In genomic region chr10:91005276-91005675, GRCh38 we compare ENCODE assay signal across 8 cellular contexts.
A peak's percentile ranks its signal among the peaks of the same experiment; 100 is the strongest.
DNase-seq lines count a peak whose midpoint lies in the region; ATAC-seq, FAIRE-seq and TF ChIP-seq lines count a peak whose summit lies in the region.
"Not testable (repeated sequence)": the region's sequence is repeated elsewhere in the genome, so short reads cannot be mapped to it uniquely, and the experiment has no call there.

No MANE protein-coding gene starts in this region.

- not testable (repeated sequence) for TF ChIP-seq POLR2A in GM12878 (IDR thresholded peaks at IDR 0.05; ENCODE audit: low read depth, low read length)

- H3K27me3 Mint-ChIP-seq in activated CD4-positive, alpha-beta T cell treated with anti-CD3 and anti-CD28 coated beads for 36 hours; activated naive CD8-positive, alpha-beta T cell; stimulated activated naive CD8-positive, alpha-beta T cell treated with anti-CD3 and anti-CD28 coated beads, Interleukin-15, Interleukin-2, amounts not matched to agents 100 ng/mL and 50 ng/mL, for 24 hours: not testable (repeated sequence)
- H3K27me3 Mint-ChIP-seq in activated T-helper 1 cell treated with anti-CD3 and anti-CD28 coated beads, Interleukin-12 subunit alpha, Interleukin-12 subunit beta, Interleukin-2, Interleukin-4 antibody, amounts not matched to agents 30 ng/mL and 10 ng/mL and 1 ng/mL, durations not matched to agents 14 hours and 24 hours and 36 hours (ENCODE audit: insufficient read depth): peaks cover 26% of the 10 kb centered on the region

- H3K4me3 Mint-ChIP-seq in activated CD4-positive, alpha-beta T cell treated with anti-CD3 and anti-CD28 coated beads for 36 hours; activated T-helper 1 cell treated with anti-CD3 and anti-CD28 coated beads, Interleukin-12 subunit alpha, Interleukin-12 subunit beta, Interleukin-2, Interleukin-4 antibody, amounts not matched to agents 30 ng/mL and 10 ng/mL and 1 ng/mL, durations not matched to agents 14 hours and 24 hours and 36 hours; activated naive CD8-positive, alpha-beta T cell; stimulated activated naive CD8-positive, alpha-beta T cell treated with anti-CD3 and anti-CD28 coated beads, Interleukin-15, Interleukin-2, amounts not matched to agents 100 ng/mL and 50 ng/mL, for 24 hours: not testable (repeated sequence)

- peak overlapping the region; percentile 88 for H3K27ac ChIP-seq in DND-41 (ENCODE audit: low read length)
- peak overlapping the region; percentile 77; the same call in 1 of the 2 replicates for H3K27ac ChIP-seq in KMS-11
- H3K27ac ChIP-seq in GM12878 (ENCODE audit: control insufficient read depth, insufficient read depth): peak overlapping the region; percentile 71

- not testable (repeated sequence) for H3K27ac Mint-ChIP-seq in activated CD4-positive, alpha-beta T cell treated with anti-CD3 and anti-CD28 coated beads for 36 hours
- H3K27ac Mint-ChIP-seq in activated T-helper 1 cell treated with anti-CD3 and anti-CD28 coated beads, Interleukin-12 subunit alpha, Interleukin-12 subunit beta, Interleukin-2, Interleukin-4 antibody, amounts not matched to agents 30 ng/mL and 10 ng/mL and 1 ng/mL, durations not matched to agents 14 hours and 24 hours and 36 hours: peak overlapping the region; percentile 31
- H3K27ac Mint-ChIP-seq in activated naive CD8-positive, alpha-beta T cell: peak overlapping the region; percentile 66
- peak overlapping the region; percentile 72 for H3K27ac Mint-ChIP-seq in stimulated activated naive CD8-positive, alpha-beta T cell treated with anti-CD3 and anti-CD28 coated beads, Interleukin-15, Interleukin-2, amounts not matched to agents 100 ng/mL and 50 ng/mL, for 24 hours

- not testable (repeated sequence) for TF ChIP-seq RAD21 in GM12878 (IDR thresholded peaks at IDR 0.05; ENCODE audit: insufficient read depth, low read depth, low read length)

- not testable (repeated sequence) for H2AFZ ChIP-seq in DND-41 (ENCODE audit: low read depth, low read length); GM12878 (ENCODE audit: control insufficient read depth, low read depth, low read length)
- H2AFZ ChIP-seq in KMS-11 (ENCODE audit: low read depth): peak overlapping the region; percentile 15; the same call in 1 of the 2 replicates

- SMC1A ChIA-PET in GM12878 (lab: Charles Lee; ENCODE audit: uncharacterized antibody, unreplicated experiment): interaction anchor here (0.6 to 13.3 kb wide), 29 partner anchors 10 to 291 kb away, joined by 3 to 296 read pairs (median 7); no protein-coding TSS in a partner anchor

- peaks cover 95% of the 10 kb centered on the region for H3K4me1 ChIP-seq in DND-41 (ENCODE audit: insufficient read depth, low read length)
- H3K4me1 ChIP-seq in KMS-11 (ENCODE audit: low read depth, poor library complexity, severe bottlenecking): peaks cover 48% of the 10 kb centered on the region
- H3K4me1 ChIP-seq in GM12878 (ENCODE audit: control insufficient read depth, insufficient read depth, low read length): peaks cover 55% of the 10 kb centered on the region

- H3K36me3 Mint-ChIP-seq in activated CD4-positive, alpha-beta T cell treated with anti-CD3 and anti-CD28 coated beads for 36 hours (ENCODE audit: low read depth); activated T-helper 1 cell treated with anti-CD3 and anti-CD28 coated beads, Interleukin-12 subunit alpha, Interleukin-12 subunit beta, Interleukin-2, Interleukin-4 antibody, amounts not matched to agents 30 ng/mL and 10 ng/mL and 1 ng/mL, durations not matched to agents 14 hours and 24 hours and 36 hours (ENCODE audit: low read depth); activated naive CD8-positive, alpha-beta T cell; stimulated activated naive CD8-positive, alpha-beta T cell treated with anti-CD3 and anti-CD28 coated beads, Interleukin-15, Interleukin-2, amounts not matched to agents 100 ng/mL and 50 ng/mL, for 24 hours (ENCODE audit: low read depth): not testable (repeated sequence)

- POLR2A ChIA-PET in activated CD4-positive, alpha-beta T cell treated with anti-CD3 and anti-CD28 coated beads for 36 hours (lab: Charles Lee): not testable (repeated sequence)
- POLR2A ChIA-PET in GM12878 (lab: Charles Lee): interaction anchor here (0.8 to 2.8 kb wide), 3 partner anchors 11 to 245 kb away, joined by 3 to 14 read pairs (median 4); no protein-coding TSS in a partner anchor

- not testable (repeated sequence) for H3K9me3 ChIP-seq in DND-41 (ENCODE audit: insufficient read depth, low read length, severe bottlenecking)
- H3K9me3 ChIP-seq in GM12878 (replicated peaks; ENCODE audit: control insufficient read depth, insufficient read depth, low read length): peaks cover 24% of the 10 kb centered on the region; the same call in 2 of the 3 replicates

- peak overlapping the region; percentile 54 for H3K9ac ChIP-seq in DND-41 (ENCODE audit: low read depth, low read length)
- not testable (repeated sequence) for H3K9ac ChIP-seq in KMS-11; GM12878 (ENCODE audit: control insufficient read depth, insufficient read depth, low read length)

- not testable (repeated sequence) for H4K20me1 ChIP-seq in DND-41 (ENCODE audit: insufficient read depth, low read length); KMS-11 (ENCODE audit: insufficient read depth); GM12878 (ENCODE audit: control insufficient read depth, insufficient read depth)

- not testable (repeated sequence) for H3K36me3 ChIP-seq in DND-41 (ENCODE audit: insufficient read depth, low read length); KMS-11 (ENCODE audit: insufficient read depth); GM12878 (ENCODE audit: control insufficient read depth in 2 of 2, insufficient read depth in 2 of 2, low read length in 1 of 2)

- intact Hi-C loops in activated CD4-positive, alpha-beta T cell treated with anti-CD3 and anti-CD28 coated beads for 36 hours (cut with DNase I, micrococcal nuclease): loop anchor here (5.0 to 10.0 kb wide), 6 partner anchors 77 to 630 kb away; partner anchors contain the start of gene PPP1R3C (in 1 of the 2)
- intact Hi-C loops in activated T-helper 1 cell treated with anti-CD3 and anti-CD28 coated beads, Interleukin-12 subunit alpha, Interleukin-12 subunit beta, Interleukin-2, Interleukin-4 antibody, amounts not matched to agents 30 ng/mL and 10 ng/mL and 1 ng/mL, durations not matched to agents 14 hours and 24 hours and 36 hours (cut with micrococcal nuclease): loop anchor here (5.0 to 10.0 kb wide), 2 partner anchors 387 to 900 kb away; partner anchors contain the start of gene FGFBP3
- intact Hi-C loops in GM12878 (cut with micrococcal nuclease; ENCODE audit: unreplicated experiment): loop anchor here (5.0 to 10.0 kb wide), 3 partner anchors 82 to 410 kb away; partner anchors contain the start of gene HECTD2

- 15% methylated on average over 3 of the region's 3 CpGs for WGBS in GM12878 (ENCODE audit: insufficient coverage, insufficient replicate concordance, low lambda C conversion rate, missing lambda C conversion rate)

- H3K4me2 ChIP-seq in DND-41 (ENCODE audit: insufficient read depth, low read length); GM12878 (ENCODE audit: control insufficient read depth, insufficient read depth): not testable (repeated sequence)
- H3K4me2 ChIP-seq in KMS-11: peak overlapping the region; percentile 94; the same call in 1 of the 2 replicates

- CTCF ChIA-PET in activated CD4-positive, alpha-beta T cell treated with anti-CD3 and anti-CD28 coated beads for 36 hours (lab: Charles Lee): interaction anchor here (0.7 to 5.9 kb wide), 30 partner anchors 11 to 913 kb away, joined by 3 to 111 read pairs (median 4); no protein-coding TSS in a partner anchor
- CTCF ChIA-PET in GM12878 (lab: Yijun Ruan, JAX): interaction anchor here (0.8 to 9.9 kb wide), 34 partner anchors 8 to 631 kb away, joined by 3 to 289 read pairs (median 6); partner anchors contain the start of gene PCGF5

- H3K79me2 ChIP-seq in DND-41 (ENCODE audit: insufficient read depth, low read length); KMS-11 (ENCODE audit: insufficient read depth, low read depth); GM12878 (ENCODE audit: control insufficient read depth, insufficient read depth, low read length): not testable (repeated sequence)

- not testable (repeated sequence) for FAIRE-seq in GM12878 (lab: Jason Lieb, UNC)

- not testable (repeated sequence) for ATAC-seq in DND-41 (ENCODE audit: insufficient read depth, low read depth); activated CD4-positive, alpha-beta T cell treated with anti-CD3 and anti-CD28 coated beads for 36 hours; GM12878

- not testable (repeated sequence) for BruUV-seq in GM12878 (replicated peaks; lab: Mats Ljungman, UMichigan)

- H3K4me3 ChIP-seq in DND-41 (ENCODE audit: low read depth in 1 of 2, low read length in 2 of 2); KMS-11 (IDR thresholded peaks at IDR 0.05; ENCODE audit: insufficient read depth, low read depth, low read length); GM12878: not testable (repeated sequence)

- TF ChIP-seq EP300 in GM12878 (IDR thresholded peaks at IDR 0.05; ENCODE audit: borderline replicate concordance in 1 of 2, control insufficient read depth in 1 of 2, low read depth in 2 of 2, low read length in 2 of 2): not testable (repeated sequence)

- RAD21 ChIA-PET in GM12878 (lab: Charles Lee; ENCODE audit: unreplicated experiment): interaction anchor here (0.8 to 6.0 kb wide), 18 partner anchors 9 to 302 kb away, joined by 3 to 203 read pairs (median 4); no protein-coding TSS in a partner anchor

- peaks cover 32% of the 10 kb centered on the region for H3K4me1 Mint-ChIP-seq in activated CD4-positive, alpha-beta T cell treated with anti-CD3 and anti-CD28 coated beads for 36 hours
- H3K4me1 Mint-ChIP-seq in activated T-helper 1 cell treated with anti-CD3 and anti-CD28 coated beads, Interleukin-12 subunit alpha, Interleukin-12 subunit beta, Interleukin-2, Interleukin-4 antibody, amounts not matched to agents 30 ng/mL and 10 ng/mL and 1 ng/mL, durations not matched to agents 14 hours and 24 hours and 36 hours (ENCODE audit: low read depth): peaks cover 27% of the 10 kb centered on the region
- H3K4me1 Mint-ChIP-seq in activated naive CD8-positive, alpha-beta T cell (ENCODE audit: low read depth): peaks cover 32% of the 10 kb centered on the region
- H3K4me1 Mint-ChIP-seq in stimulated activated naive CD8-positive, alpha-beta T cell treated with anti-CD3 and anti-CD28 coated beads, Interleukin-15, Interleukin-2, amounts not matched to agents 100 ng/mL and 50 ng/mL, for 24 hours (ENCODE audit: low read depth): peaks cover 43% of the 10 kb centered on the region

- not testable (repeated sequence) for DNase-seq in DND-41; activated T-helper 1 cell treated with anti-CD3 and anti-CD28 coated beads, Interleukin-12 subunit alpha, Interleukin-12 subunit beta, Interleukin-2, Interleukin-4 antibody, amounts not matched to agents 30 ng/mL and 10 ng/mL and 1 ng/mL, durations not matched to agents 14 hours and 24 hours and 36 hours (ENCODE audit: low spot score)
- DNase-seq in activated CD4-positive, alpha-beta T cell treated with anti-CD3 and anti-CD28 coated beads for 36 hours: peak; percentile 44
- peak; percentile 56 for DNase-seq in GM12878 (ENCODE audit: low read depth, low spot score)
- peak; percentile 10 for DNase-seq in stimulated activated CD4-positive, alpha-beta T cell treated with anti-CD3 and anti-CD28 coated beads, Interleukin-4, amount 100 ng/mL, for 24 hours

- not testable (repeated sequence) for H3K27me3 ChIP-seq in DND-41 (ENCODE audit: insufficient read depth, low read length, poor library complexity); KMS-11 (ENCODE audit: insufficient read depth, low read depth); GM12878 (replicated peaks in 1 of 2; ENCODE audit: control insufficient read depth in 2 of 2, insufficient read depth in 2 of 2, low read length in 1 of 2)

- TF ChIP-seq CTCF in DND-41 (IDR thresholded peaks at IDR 0.05; ENCODE audit: borderline replicate concordance, extremely low read depth, low read length, poor library complexity, severe bottlenecking); KMS-11 (conservative IDR thresholded peaks at IDR 0.05; ENCODE audit: low read depth, low read length); GM12878 (IDR thresholded peaks at IDR 0.05 in 2 of 3, conservative IDR thresholded peaks at IDR 0.05 in 1 of 3; ENCODE audit: control insufficient read depth in 2 of 3, extremely low read depth in 1 of 3, insufficient read depth in 1 of 3, low read depth in 3 of 3, low read length in 3 of 3): not testable (repeated sequence)

- not testable (repeated sequence) for H3K9me3 Mint-ChIP-seq in activated CD4-positive, alpha-beta T cell treated with anti-CD3 and anti-CD28 coated beads for 36 hours (ENCODE audit: low read depth); activated T-helper 1 cell treated with anti-CD3 and anti-CD28 coated beads, Interleukin-12 subunit alpha, Interleukin-12 subunit beta, Interleukin-2, Interleukin-4 antibody, amounts not matched to agents 30 ng/mL and 10 ng/mL and 1 ng/mL, durations not matched to agents 14 hours and 24 hours and 36 hours; activated naive CD8-positive, alpha-beta T cell (ENCODE audit: low read depth); stimulated activated naive CD8-positive, alpha-beta T cell treated with anti-CD3 and anti-CD28 coated beads, Interleukin-15, Interleukin-2, amounts not matched to agents 100 ng/mL and 50 ng/mL, for 24 hours

- in situ Hi-C loops in GM12878 (cut with MboI): loop anchor here (10.0 kb wide), 1 partner anchor 240 kb away; no protein-coding TSS in a partner anchor
